ENCODE assay signal across 8 cellular contexts in genomic region chr16:89324056-89325010, GRCh38.
DNase-seq lines count a peak whose midpoint lies in the region; ATAC-seq and TF ChIP-seq lines count a peak whose summit lies in the region.

No MANE protein-coding gene starts in this region.

- H3K27me3 ChIP-seq in IMR-90 (ENCODE audit: control insufficient read depth, insufficient read depth, low read length) (no peaks in the 10 kb centered on the region), osteoblast (ENCODE audit: insufficient read depth, low read length) (no peaks in the 10 kb centered on the region)

- H3K4me2 ChIP-seq in IMR-90 (ENCODE audit: low read depth, low read length), result no peak overlapping the region
- H3K4me2 ChIP-seq in osteoblast (ENCODE audit: insufficient read depth, low read length), result peak overlapping the region; percentile 16

- H3K9me3 ChIP-seq in IMR-90 (ENCODE audit: control insufficient read depth, insufficient read depth, low read length) (no peaks in the 10 kb centered on the region), osteoblast (ENCODE audit: low read depth, low read length) (no peaks in the 10 kb centered on the region)

- H3K27ac ChIP-seq in IMR-90 (ENCODE audit: insufficient read depth, low read length) (peak overlapping the region; percentile 88), osteoblast (ENCODE audit: low read depth, low read length) (peak overlapping the region; percentile 96)

- H4K91ac ChIP-seq in IMR-90 (ENCODE audit: insufficient read depth, low read depth, low read length), result peak overlapping the region; percentile 99

- H3K36me3 ChIP-seq in IMR-90 (ENCODE audit: control insufficient read depth, insufficient read depth, low read length) (peaks cover 4% of the 10 kb centered on the region; the same call in 1 of the 2 replicates), osteoblast (ENCODE audit: insufficient read depth, low read length) (no peaks in the 10 kb centered on the region)

- CTCF ChIA-PET in IMR-90 (lab: Yijun Ruan, JAX), result no interaction called here

- no peak for TF ChIP-seq RAD21 in IMR-90 (IDR thresholded peaks at IDR 0.05; ENCODE audit: low read length)

- H4K20me1 ChIP-seq in IMR-90 (ENCODE audit: insufficient read depth, low read length), result peaks cover 44% of the 10 kb centered on the region
- H4K20me1 ChIP-seq in osteoblast (ENCODE audit: insufficient read depth, low read length), result peaks cover 16% of the 10 kb centered on the region

- ATAC-seq in GM18909 (IDR thresholded peaks at IDR 0.05; ENCODE audit: poor library complexity, unreplicated experiment), result peak; percentile 46
- no peak for ATAC-seq in IMR-90 (ENCODE audit: low read depth)

- H2BK5ac ChIP-seq in IMR-90 (ENCODE audit: low read depth, low read length, poor library complexity, severe bottlenecking), result peak overlapping the region; percentile 96

- peak overlapping the region; percentile 99 for H2AK5ac ChIP-seq in IMR-90 (ENCODE audit: low read depth, low read length)

- TF ChIP-seq CTCF in IMR-90 (conservative IDR thresholded peaks at IDR 0.05; ENCODE audit: low read depth, low read length) (no peak), osteoblast (IDR thresholded peaks at IDR 0.05; ENCODE audit: extremely low read depth, low read depth, low read length) (no peak)

- no peak overlapping the region for H2AFZ ChIP-seq in IMR-90 (replicated peaks; ENCODE audit: low read length, poor library complexity)
- H2AFZ ChIP-seq in osteoblast (ENCODE audit: low read length), result no peak overlapping the region

- peak overlapping the region; percentile 54 to 98 for H4K8ac ChIP-seq in IMR-90 (ENCODE audit: low read depth in 2 of 2, low read length in 2 of 2)

- peak overlapping the region; percentile 23 for H2AK9ac ChIP-seq in IMR-90 (replicated peaks; ENCODE audit: low read depth, low read length, poor library complexity)

- H2BK20ac ChIP-seq in IMR-90 (ENCODE audit: low read depth, low read length), result peak overlapping the region; percentile 99; the same call in 1 of the 2 replicates

- H3K4me3 ChIP-seq in IMR-90 (ENCODE audit: insufficient read depth, low read depth, low read length) (no peak overlapping the region), osteoblast (ENCODE audit: insufficient read depth, low read length) (no peak overlapping the region)

- 82% methylated on average over 18 of the region's 32 CpGs; no CpG with 5 or more reads in 1 of the 2 experiments for WGBS in IMR-90 (ENCODE audit: extremely low coverage in 2 of 2, insufficient read length in 1 of 2), 2 experiments

- H3K14ac ChIP-seq in IMR-90 (replicated peaks; ENCODE audit: low read depth, low read length), result peak overlapping the region; percentile 99

- H3K4ac ChIP-seq in IMR-90 (ENCODE audit: low read depth, low read length), result peak overlapping the region; percentile 99

- in situ Hi-C loops in IMR-90 (cut with MboI; ENCODE audit: low sequenced_read_pairs), result no loop called here

- intact Hi-C loops in IMR-90 (cut with micrococcal nuclease), result no loop called here

- no peak for TF ChIP-seq POLR2A in IMR-90 (IDR thresholded peaks at IDR 0.05; ENCODE audit: low read depth, low read length)

- H3K23ac ChIP-seq in IMR-90 (ENCODE audit: low read depth, low read length), result peak overlapping the region; percentile 60; the same call in 1 of the 2 replicates

- H3K79me2 ChIP-seq in osteoblast (ENCODE audit: insufficient read depth, low read length), result peaks cover 97% of the 10 kb centered on the region

- H3K9me1 ChIP-seq in IMR-90 (ENCODE audit: insufficient read depth, low read length), result peaks cover 51% of the 10 kb centered on the region

- POLR2A ChIA-PET in IMR-90 (lab: Charles Lee; ENCODE audit: unreplicated experiment), result no interaction called here

- peak overlapping the region; percentile 69; the same call in 1 of the 2 replicates for H3K18ac ChIP-seq in IMR-90 (ENCODE audit: low read depth, low read length)

- H3K4me1 ChIP-seq in IMR-90 (ENCODE audit: control insufficient read depth, insufficient read depth, low read length), result peaks cover 54% of the 10 kb centered on the region
- peaks cover 71% of the 10 kb centered on the region for H3K4me1 ChIP-seq in osteoblast (ENCODE audit: insufficient read depth, low read length)

- H3K56ac ChIP-seq in IMR-90 (ENCODE audit: extremely low read depth, insufficient read depth, low read length), result no peak overlapping the region

- peak overlapping the region; percentile 71; the same call in 1 of the 3 replicates for H2BK15ac ChIP-seq in IMR-90 (ENCODE audit: low read depth, low read length)

- BruUV-seq in IMR-90 (replicated peaks; lab: Mats Ljungman, UMichigan), result no TSS peak

- H4K5ac ChIP-seq in IMR-90 (ENCODE audit: low read depth, low read length), result peak overlapping the region; percentile 28

- peak overlapping the region; percentile 99 for H2BK120ac ChIP-seq in IMR-90 (ENCODE audit: low read depth, low read length)

- dilution Hi-C loops in IMR-90 (cut with HindIII; ENCODE audit: low sequenced_read_pairs, unreplicated experiment), result no loop called here

- peaks cover 21 to 86% of the 10 kb centered on the region in 2 experiments for H3K79me1 ChIP-seq in IMR-90 (ENCODE audit: low read depth in 1 of 2, low read length in 2 of 2)

- H3K9ac ChIP-seq in IMR-90 (ENCODE audit: low read depth, low read length), result no peak overlapping the region

- DNase-seq in IMR-90, result peak; percentile 92
- DNase-seq in astrocyte of the hippocampus (ENCODE audit: low read depth, low spot score), result peak; percentile 65
- DNase-seq in osteoblast (ENCODE audit: insufficient read length, low spot score, missing footprints), result peak; percentile 99
- no peak for DNase-seq in KG1 (lab: John Stamatoyannopoulos, UW)
- DNase-seq in medulla oblongata (ENCODE audit: extremely low spot score), result no peak
- DNase-seq in NCI-H2081 (lab: John Stamatoyannopoulos, UW), result no peak
- DNase-seq in ureter (ENCODE audit: low spot score), result no peak

TF ChIP-seq in IMR-90, 13 proteins besides CTCF, POLR2A, EP300 and RAD21:
- no peak for TF ChIP-seq SMC3 (IDR thresholded peaks at IDR 0.05; ENCODE audit: low read depth, low read length)
- no peak for TF ChIP-seq MAFK (IDR thresholded peaks at IDR 0.05; ENCODE audit: low read depth, low read length)
- peak; percentile 15; the same call in 1 of the 2 replicates for TF ChIP-seq CEBPB (IDR thresholded peaks at IDR 0.05; ENCODE audit: low read depth, low read length)
- no peak for TF ChIP-seq MXI1 (IDR thresholded peaks at IDR 0.05; ENCODE audit: borderline replicate concordance, low read depth, low read length)
- no peak for TF ChIP-seq RCOR1 (IDR thresholded peaks at IDR 0.05; ENCODE audit: insufficient replicate concordance, low read length)
- peak; percentile 2; the same call in 1 of the 2 replicates for TF ChIP-seq FOS (IDR thresholded peaks at IDR 0.05; ENCODE audit: low read depth, low read length)
- TF ChIP-seq BHLHE40 (IDR thresholded peaks at IDR 0.05; ENCODE audit: low read depth, low read length), result no peak
- TF ChIP-seq CHD1 (IDR thresholded peaks at IDR 0.05; ENCODE audit: low read depth, low read length), result no peak
- no peak for TF ChIP-seq RFX5 (IDR thresholded peaks at IDR 0.05; ENCODE audit: low read depth, low read length)
- TF ChIP-seq, protein P1, sequence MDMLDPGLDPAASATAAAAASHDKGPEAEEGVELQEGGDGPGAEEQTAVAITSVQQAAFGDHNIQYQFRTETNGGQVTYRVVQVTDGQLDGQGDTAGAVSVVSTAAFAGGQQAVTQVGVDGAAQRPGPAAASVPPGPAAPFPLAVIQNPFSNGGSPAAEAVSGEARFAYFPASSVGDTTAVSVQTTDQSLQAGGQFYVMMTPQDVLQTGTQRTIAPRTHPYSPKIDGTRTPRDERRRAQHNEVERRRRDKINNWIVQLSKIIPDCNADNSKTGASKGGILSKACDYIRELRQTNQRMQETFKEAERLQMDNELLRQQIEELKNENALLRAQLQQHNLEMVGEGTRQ (IDR thresholded peaks at IDR 0.05; ENCODE audit: low read depth, low read length), result peak; percentile 48
- TF ChIP-seq NFE2L2 (IDR thresholded peaks at IDR 0.05; ENCODE audit: low read depth, low read length), result no peak
- TF ChIP-seq ELK1 (IDR thresholded peaks at IDR 0.05; ENCODE audit: borderline replicate concordance, low read depth, low read length), result no peak
- TF ChIP-seq MAZ (IDR thresholded peaks at IDR 0.05; ENCODE audit: borderline replicate concordance, low read depth, low read length), result no peak
TF ChIP-seq in IMR-90: peak in this region for 3.

Comparison
In these comparisons a context has a peak if more than half of its experiments do, and no peak if none do; other contexts are left out.
1. DNase-seq: peak in IMR-90 (single experiment), astrocyte of the hippocampus (single experiment) and osteoblast (single experiment); none in KG1 (single experiment), medulla oblongata (single experiment), NCI-H2081 (0 of 2) and ureter (single experiment).